20 cellular contexts compared by ENCODE assay signal in genomic region chr2:134351899-134352298, GRCh38.
DNase-seq lines count a peak whose midpoint lies in the region; ATAC-seq and TF ChIP-seq lines count a peak whose summit lies in the region.
"Had no signal": no experiment of that assay in that cellular context is flagged by ENCODE, and none has a peak within 500 bp of the region (broad histone marks: within the 10 kb centered on the region; RNA-seq: fewer than 3 reads in every experiment).

No MANE protein-coding gene starts in this region.

- POLR2A ChIA-PET in A673 (lab: Charles Lee; ENCODE audit: low non-redundant PET): no interaction called here

- CTCF ChIA-PET in A673 (lab: Charles Lee): no interaction called here

- no peak for DNase-seq in A673 (ENCODE audit: low spot score)
- DNase-seq in HFF-Myc (ENCODE audit: extremely low read depth, low read depth): no peak
- no peak for DNase-seq in endodermal cell
- no peak for DNase-seq in naive B cell
- DNase-seq in activated T-cell treated with anti-CD3 and anti-CD28 coated beads, Interleukin-2, amount 50 U/mL, for 48 hours: no peak
- no peak for DNase-seq in DMS79 (lab: John Stamatoyannopoulos, UW)
- DNase-seq: 8988T; CD4-positive, CD25-positive, alpha-beta regulatory T cell; DMS53; H7; NCI-H1048; NCI-H1417; NCI-H1694; NCI-H2029 treated with DMSO at 0.1 percent for 48 hours; NCI-H526 treated with DMSO at 0.1 percent for 48 hours; PC-9 had no signal

- 83% methylated on average over 2 of the region's 2 CpGs; no CpG with 5 or more reads in 1 of the 2 experiments for whole genome bisulfite sequencing in endodermal cell (ENCODE audit: insufficient coverage in 1 of 2, insufficient read length in 1 of 2), 2 experiments

- H3K4me3 Mint-ChIP-seq in endodermal cell (no peak overlapping the region), naive B cell (peak overlapping the region in 1 of 8 donors; percentile 40)
- H3K4me3 Mint-ChIP-seq: CD4-positive, CD25-positive, alpha-beta regulatory T cell had no signal

- H3K4me1 Mint-ChIP-seq in endodermal cell (no peaks in the 10 kb centered on the region), naive B cell (peaks cover 23 to 29% (median 26%) of the 10 kb centered on the region in 3 donors)

- no peaks in the 10 kb centered on the region for H3K4me1 ChIP-seq in A673 (ENCODE audit: insufficient read depth, low read length, poor library complexity, severe bottlenecking)
- H3K4me1 ChIP-seq in endodermal cell (ENCODE audit: control insufficient read depth, insufficient read depth, low read length): no peaks in the 10 kb centered on the region

- ATAC-seq in naive B cell (ENCODE audit: low read depth in 2 of 2) (no peak), HG02852 (IDR thresholded peaks at IDR 0.05; ENCODE audit: unreplicated experiment) (no peak), GM18519 (IDR thresholded peaks at IDR 0.05; ENCODE audit: low FRiP score, unreplicated experiment) (no peak)
- ATAC-seq: Right ventricle myocardium inferior had no signal

- no TSS peak for BruUV-seq in A673 (replicated peaks; lab: Mats Ljungman, UMichigan)

- TF ChIP-seq CTCF in A673 (conservative IDR thresholded peaks at IDR 0.05; ENCODE audit: low read depth, low read length) (0 out of 2 replicates have a peak, but pooled peaks have one; percentile 9), HFF-Myc (IDR thresholded peaks at IDR 0.05; ENCODE audit: low read depth, low read length, missing control alignments) (peak; percentile 15), endodermal cell (conservative IDR thresholded peaks at IDR 0.05) (peak; percentile 65)

- H3K9me3 Mint-ChIP-seq in endodermal cell: no peaks in the 10 kb centered on the region
- peaks cover 0 to 3% (median 0%) of the 10 kb centered on the region in 7 donors for H3K9me3 Mint-ChIP-seq in naive B cell
- H3K9me3 Mint-ChIP-seq: CD4-positive, CD25-positive, alpha-beta regulatory T cell had no signal

- H3K36me3 Mint-ChIP-seq in endodermal cell (ENCODE audit: low read depth): peaks cover 13% of the 10 kb centered on the region
- H3K36me3 Mint-ChIP-seq in naive B cell: peaks cover 63 to 64% of the 10 kb centered on the region in 2 donors

- H3K9me3 ChIP-seq in A673 (ENCODE audit: low read depth, low read length, poor library complexity, severe bottlenecking) (no peaks in the 10 kb centered on the region), endodermal cell (ENCODE audit: control insufficient read depth, low read length) (no peaks in the 10 kb centered on the region)
- H3K9me3 ChIP-seq: BLaER1 had no signal

- no peaks in the 10 kb centered on the region for H3K36me3 ChIP-seq in A673 (ENCODE audit: insufficient read depth, low read length, poor library complexity, severe bottlenecking)
- peaks cover 15% of the 10 kb centered on the region for H3K36me3 ChIP-seq in endodermal cell (ENCODE audit: control insufficient read depth, insufficient read depth, low read length)

- no peak overlapping the region for H3K9ac ChIP-seq in endodermal cell (ENCODE audit: extremely low read depth, low read length, poor library complexity, severe bottlenecking)
- H3K9ac ChIP-seq: BLaER1 had no signal

- no peak overlapping the region for H3K27ac ChIP-seq in A673 (ENCODE audit: low read depth, low read length, poor library complexity, severe bottlenecking)
- no peak overlapping the region for H3K27ac ChIP-seq in endodermal cell (ENCODE audit: low read depth, low read length)
- H3K27ac ChIP-seq: BLaER1, PC-9 had no signal

- no peaks in the 10 kb centered on the region for H3K27me3 Mint-ChIP-seq in endodermal cell (ENCODE audit: insufficient read depth)
- no peaks in the 10 kb centered on the region for H3K27me3 Mint-ChIP-seq in naive B cell

- H3K27me3 ChIP-seq in A673 (replicated peaks; ENCODE audit: insufficient read depth, low read depth, low read length, poor library complexity) (peaks cover 4% of the 10 kb centered on the region), endodermal cell (ENCODE audit: control insufficient read depth, insufficient read depth, low read length, poor library complexity, severe bottlenecking) (no peaks in the 10 kb centered on the region)
- H3K27me3 ChIP-seq: BLaER1 had no signal

- intact Hi-C loops in A673 (cut with micrococcal nuclease; ENCODE audit: unreplicated experiment): no loop called here

- no peak overlapping the region for H3K27ac Mint-ChIP-seq in endodermal cell
- peak overlapping the region in 4 of 6 donors; percentile 30 to 78 (median 52) for H3K27ac Mint-ChIP-seq in naive B cell

- H3K4me3 ChIP-seq in A673 (ENCODE audit: low read depth, low read length, poor library complexity, severe bottlenecking) (no peak overlapping the region), HFF-Myc (replicated peaks; ENCODE audit: low read depth, low read length) (no peak overlapping the region), endodermal cell (ENCODE audit: low read length) (no peak overlapping the region)
- H3K4me3 ChIP-seq: BLaER1, PC-9 had no signal

Comparison
In these comparisons a context has a peak if more than half of its experiments do, and no peak if none do; other contexts are left out.
1. CTCF ChIP-seq: peak in every context shown above with its lines; median percentile 65 in endodermal cell; 15 in HFF-Myc; 9 in A673.